1 cellular context compared by ENCODE assay signal in the genomic region with DNA sequence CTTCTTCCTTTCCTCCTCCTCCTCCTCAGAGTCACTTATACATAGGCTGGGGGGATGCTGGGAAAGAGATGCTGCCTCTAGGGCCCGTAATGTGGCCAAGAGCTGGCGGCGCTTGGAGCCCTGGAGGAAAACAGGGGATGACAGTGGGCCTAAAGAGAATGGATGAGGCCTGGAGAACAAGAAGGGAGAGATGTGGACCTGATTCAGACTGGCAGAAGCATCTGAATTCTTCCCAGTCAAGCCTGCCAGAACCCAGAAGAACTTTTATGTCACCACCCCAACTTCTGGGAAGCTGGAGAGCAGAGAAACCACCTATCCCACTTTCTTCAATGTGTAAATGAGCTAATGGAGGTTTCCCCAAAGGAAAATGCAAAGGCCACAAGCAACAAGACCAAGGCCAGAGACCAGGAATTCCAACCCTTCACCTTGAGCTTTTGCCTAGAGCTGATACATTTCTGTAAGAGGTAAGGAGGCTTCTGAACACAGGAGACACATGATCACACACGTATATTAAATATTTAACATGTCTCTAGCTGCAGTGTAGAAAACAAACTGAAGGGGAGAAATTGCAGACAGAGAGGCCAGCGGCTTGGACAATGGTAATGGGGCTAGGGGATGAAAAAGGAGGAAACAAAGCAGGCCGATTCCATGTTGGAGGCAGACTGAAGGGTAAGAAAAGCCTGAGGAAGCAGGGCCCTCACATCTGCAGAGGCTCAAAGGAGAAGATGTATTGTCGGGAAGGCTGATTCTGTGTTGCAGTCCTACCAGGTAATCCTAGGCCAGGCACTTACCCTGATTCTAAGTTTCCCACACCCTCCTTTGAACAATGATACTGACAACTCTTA.
TF ChIP-seq lines count a peak whose summit lies in the region.

No MANE protein-coding gene starts in this region.

TF ChIP-seq in GM23338, 12 proteins besides CTCF, POLR2A, EP300 and RAD21:
- TF ChIP-seq CREB1 (CRISPR knock-in tag; IDR thresholded peaks at IDR 0.05; ENCODE audit: low read depth) (no peak), ZNF331 (CRISPR knock-in tag; IDR thresholded peaks at IDR 0.05; ENCODE audit: low read depth) (no peak), EZH2phosphoT487 (IDR thresholded peaks at IDR 0.05; ENCODE audit: unreplicated experiment) (no peak), STAT1 (IDR thresholded peaks at IDR 0.05; ENCODE audit: unreplicated experiment) (no peak)
- TF ChIP-seq, protein P1, sequence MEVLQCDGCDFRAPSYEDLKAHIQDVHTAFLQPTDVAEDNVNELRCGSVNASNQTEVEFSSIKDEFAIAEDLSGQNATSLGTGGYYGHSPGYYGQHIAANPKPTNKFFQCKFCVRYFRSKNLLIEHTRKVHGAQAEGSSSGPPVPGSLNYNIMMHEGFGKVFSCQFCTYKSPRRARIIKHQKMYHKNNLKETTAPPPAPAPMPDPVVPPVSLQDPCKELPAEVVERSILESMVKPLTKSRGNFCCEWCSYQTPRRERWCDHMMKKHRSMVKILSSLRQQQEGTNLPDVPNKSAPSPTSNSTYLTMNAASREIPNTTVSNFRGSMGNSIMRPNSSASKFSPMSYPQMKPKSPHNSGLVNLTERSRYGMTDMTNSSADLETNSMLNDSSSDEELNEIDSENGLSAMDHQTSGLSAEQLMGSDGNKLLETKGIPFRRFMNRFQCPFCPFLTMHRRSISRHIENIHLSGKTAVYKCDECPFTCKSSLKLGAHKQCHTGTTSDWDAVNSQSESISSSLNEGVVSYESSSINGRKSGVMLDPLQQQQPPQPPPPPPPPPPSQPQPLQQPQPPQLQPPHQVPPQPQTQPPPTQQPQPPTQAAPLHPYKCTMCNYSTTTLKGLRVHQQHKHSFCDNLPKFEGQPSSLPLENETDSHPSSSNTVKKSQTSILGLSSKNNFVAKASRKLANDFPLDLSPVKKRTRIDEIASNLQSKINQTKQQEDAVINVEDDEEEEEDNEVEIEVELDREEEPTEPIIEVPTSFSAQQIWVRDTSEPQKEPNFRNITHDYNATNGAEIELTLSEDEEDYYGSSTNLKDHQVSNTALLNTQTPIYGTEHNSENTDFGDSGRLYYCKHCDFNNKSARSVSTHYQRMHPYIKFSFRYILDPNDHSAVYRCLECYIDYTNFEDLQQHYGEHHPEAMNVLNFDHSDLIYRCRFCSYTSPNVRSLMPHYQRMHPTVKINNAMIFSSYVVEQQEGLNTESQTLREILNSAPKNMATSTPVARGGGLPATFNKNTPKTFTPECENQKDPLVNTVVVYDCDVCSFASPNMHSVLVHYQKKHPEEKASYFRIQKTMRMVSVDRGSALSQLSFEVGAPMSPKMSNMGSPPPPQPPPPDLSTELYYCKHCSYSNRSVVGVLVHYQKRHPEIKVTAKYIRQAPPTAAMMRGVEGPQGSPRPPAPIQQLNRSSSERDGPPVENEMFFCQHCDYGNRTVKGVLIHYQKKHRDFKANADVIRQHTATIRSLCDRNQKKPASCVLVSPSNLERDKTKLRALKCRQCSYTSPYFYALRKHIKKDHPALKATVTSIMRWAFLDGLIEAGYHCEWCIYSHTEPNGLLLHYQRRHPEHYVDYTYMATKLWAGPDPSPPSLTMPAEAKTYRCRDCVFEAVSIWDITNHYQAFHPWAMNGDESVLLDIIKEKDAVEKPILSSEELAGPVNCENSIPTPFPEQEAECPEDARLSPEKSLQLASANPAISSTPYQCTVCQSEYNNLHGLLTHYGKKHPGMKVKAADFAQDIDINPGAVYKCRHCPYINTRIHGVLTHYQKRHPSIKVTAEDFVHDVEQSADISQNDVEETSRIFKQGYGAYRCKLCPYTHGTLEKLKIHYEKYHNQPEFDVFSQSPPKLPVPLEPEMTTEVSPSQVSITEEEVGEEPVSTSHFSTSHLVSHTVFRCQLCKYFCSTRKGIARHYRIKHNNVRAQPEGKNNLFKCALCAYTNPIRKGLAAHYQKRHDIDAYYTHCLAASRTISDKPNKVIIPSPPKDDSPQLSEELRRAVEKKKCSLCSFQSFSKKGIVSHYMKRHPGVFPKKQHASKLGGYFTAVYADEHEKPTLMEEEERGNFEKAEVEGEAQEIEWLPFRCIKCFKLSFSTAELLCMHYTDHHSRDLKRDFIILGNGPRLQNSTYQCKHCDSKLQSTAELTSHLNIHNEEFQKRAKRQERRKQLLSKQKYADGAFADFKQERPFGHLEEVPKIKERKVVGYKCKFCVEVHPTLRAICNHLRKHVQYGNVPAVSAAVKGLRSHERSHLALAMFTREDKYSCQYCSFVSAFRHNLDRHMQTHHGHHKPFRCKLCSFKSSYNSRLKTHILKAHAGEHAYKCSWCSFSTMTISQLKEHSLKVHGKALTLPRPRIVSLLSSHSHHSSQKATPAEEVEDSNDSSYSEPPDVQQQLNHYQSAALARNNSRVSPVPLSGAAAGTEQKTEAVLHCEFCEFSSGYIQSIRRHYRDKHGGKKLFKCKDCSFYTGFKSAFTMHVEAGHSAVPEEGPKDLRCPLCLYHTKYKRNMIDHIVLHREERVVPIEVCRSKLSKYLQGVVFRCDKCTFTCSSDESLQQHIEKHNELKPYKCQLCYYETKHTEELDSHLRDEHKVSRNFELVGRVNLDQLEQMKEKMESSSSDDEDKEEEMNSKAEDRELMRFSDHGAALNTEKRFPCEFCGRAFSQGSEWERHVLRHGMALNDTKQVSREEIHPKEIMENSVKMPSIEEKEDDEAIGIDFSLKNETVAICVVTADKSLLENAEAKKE (CRISPR knock-in tag; IDR thresholded peaks at IDR 0.05), result no peak
